34 cellular contexts compared by ENCODE assay signal in the genomic region with DNA sequence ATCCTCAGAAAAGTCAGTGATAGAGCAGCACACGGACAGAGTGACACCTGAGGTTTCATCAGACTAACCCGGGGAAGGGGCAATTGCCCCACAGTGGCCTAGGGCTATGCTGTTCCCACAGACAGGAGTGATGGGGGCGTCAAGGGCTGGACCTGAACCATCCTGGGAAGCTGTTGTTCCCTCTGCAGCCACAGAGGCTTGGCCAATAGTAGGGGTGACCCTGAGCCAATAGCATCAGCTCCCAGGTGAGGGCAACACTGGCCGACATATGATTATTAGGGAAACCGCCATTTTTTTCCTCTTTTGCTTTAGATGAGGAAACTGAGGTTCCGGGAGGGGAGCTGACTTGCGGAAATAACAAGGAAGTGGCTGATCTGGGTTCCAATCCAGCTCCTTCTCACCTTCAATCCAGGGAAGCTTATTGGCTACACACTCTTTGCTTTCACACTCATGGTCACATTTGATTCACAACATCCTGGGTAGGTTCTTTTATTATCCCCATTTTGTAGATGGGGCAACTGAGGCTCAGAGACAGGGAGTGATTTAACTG.
"Had no signal": no experiment of that assay in that cellular context is flagged by ENCODE, and none has a peak within 500 bp of the region (broad histone marks: within the 10 kb centered on the region; RNA-seq: fewer than 3 reads in every experiment).

No MANE protein-coding gene starts in this region.

- H3K36me3 ChIP-seq: adrenal gland, esophagus muscularis mucosa, gastrocnemius medialis, heart left ventricle had no signal

- H3K36me3 Mint-ChIP-seq: activated CD4-positive, alpha-beta memory T cell treated with anti-CD3 and anti-CD28 coated beads for 36 hours; activated CD8-positive, alpha-beta memory T cell treated with anti-CD3 and anti-CD28 coated beads, Interleukin-2, amount 10 ng/mL, durations not matched to agents 7 days and 5 days; activated naive CD4-positive, alpha-beta T cell treated with anti-CD3 and anti-CD28 coated beads, Interleukin-2, amount 50 U/mL, for 24 hours; activated naive CD8-positive, alpha-beta T cell treated with anti-CD3 and anti-CD28 coated beads for 36 hours had no signal

- H3K27me3 ChIP-seq: body of pancreas, gastrocnemius medialis, heart left ventricle had no signal

- H3K4me1 ChIP-seq: adrenal gland, body of pancreas, esophagus muscularis mucosa, foreskin keratinocyte, gastrocnemius medialis, heart left ventricle had no signal

- ATAC-seq: activated CD4-positive, alpha-beta T cell treated with anti-CD3 and anti-CD28 coated beads for 36 hours; activated CD8-positive, alpha-beta memory T cell treated with anti-CD3 and anti-CD28 coated beads, Interleukin-2, amount 10 ng/mL, durations not matched to agents 7 days and 5 days; activated CD8-positive, alpha-beta T cell treated with anti-CD3 and anti-CD28 coated beads, Interleukin-2, amount 10 ng/mL, durations not matched to agents 7 days and 5 days; activated naive CD8-positive, alpha-beta T cell treated with anti-CD3 and anti-CD28 coated beads, Interleukin-2, amount 50 U/mL, for 24 hours; body of pancreas; effector memory CD8-positive, alpha-beta T cell; foreskin keratinocyte; gastrocnemius medialis; heart left ventricle had no signal

- H3K27ac Mint-ChIP-seq: activated CD4-positive, alpha-beta memory T cell treated with anti-CD3 and anti-CD28 coated beads for 36 hours; activated CD4-positive, alpha-beta T cell treated with anti-CD3 and anti-CD28 coated beads for 36 hours; activated CD4-positive, alpha-beta T cell treated with anti-CD3 and anti-CD28 coated beads, Interleukin-2, amount 10 ng/mL, durations not matched to agents 24 days and 14 days; activated CD8-positive, alpha-beta memory T cell treated with anti-CD3 and anti-CD28 coated beads, Interleukin-2, amount 10 ng/mL, durations not matched to agents 7 days and 5 days; activated CD8-positive, alpha-beta T cell treated with anti-CD3 and anti-CD28 coated beads, Interleukin-2, amount 10 ng/mL, durations not matched to agents 7 days and 5 days; activated naive CD4-positive, alpha-beta T cell treated with anti-CD3 and anti-CD28 coated beads for 36 hours; activated naive CD4-positive, alpha-beta T cell treated with anti-CD3 and anti-CD28 coated beads, Interleukin-2, amount 50 U/mL, for 24 hours; activated naive CD8-positive, alpha-beta T cell treated with anti-CD3 and anti-CD28 coated beads for 36 hours; activated naive CD8-positive, alpha-beta T cell treated with anti-CD3 and anti-CD28 coated beads, Interleukin-2, amount 50 U/mL, for 24 hours; activated T-helper 1 cell treated with anti-CD3 and anti-CD28 coated beads, Interleukin-12 subunit alpha, Interleukin-12 subunit beta, Interleukin-2, Interleukin-4 antibody, amounts not matched to agents 30 ng/mL and 10 ng/mL and 1 ng/mL, durations not matched to agents 14 hours and 24 hours and 36 hours; activated T-helper 2 cell treated with anti-CD3 and anti-CD28 coated beads, Interferon-gamma antibody, Interleukin-2, Interleukin-4, amounts not matched to agents 10 μg/mL and 5 μg/mL and 100 μg/mL, durations not matched to agents 14 hours and 24 hours and 36 hours; effector memory CD8-positive, alpha-beta T cell; T-helper 1 cell treated with Interleukin-12 subunit alpha and Interleukin-12 subunit beta and Interleukin-4 antibody, amounts not matched to agents 30 μg/mL and 1 μg/mL, for 36 hours; T-helper 2 cell treated with Interferon-gamma antibody and Interleukin-4, amounts not matched to agents 5 μg/mL and 100 μg/mL, for 36 hours had no signal

- H3K9me3 ChIP-seq: adrenal gland, body of pancreas, esophagus muscularis mucosa, gastrocnemius medialis, heart left ventricle had no signal

- H3K4me3 Mint-ChIP-seq: activated CD4-positive, alpha-beta memory T cell treated with anti-CD3 and anti-CD28 coated beads for 36 hours; activated CD4-positive, alpha-beta T cell treated with anti-CD3 and anti-CD28 coated beads for 36 hours; activated CD4-positive, alpha-beta T cell treated with anti-CD3 and anti-CD28 coated beads, Interleukin-2, amount 10 ng/mL, durations not matched to agents 24 days and 14 days; activated CD8-positive, alpha-beta memory T cell treated with anti-CD3 and anti-CD28 coated beads, Interleukin-2, amount 10 ng/mL, durations not matched to agents 7 days and 5 days; activated CD8-positive, alpha-beta T cell treated with anti-CD3 and anti-CD28 coated beads, Interleukin-2, amount 10 ng/mL, durations not matched to agents 7 days and 5 days; activated naive CD4-positive, alpha-beta T cell treated with anti-CD3 and anti-CD28 coated beads for 36 hours; activated naive CD4-positive, alpha-beta T cell treated with anti-CD3 and anti-CD28 coated beads, Interleukin-2, amount 50 U/mL, for 24 hours; activated naive CD8-positive, alpha-beta T cell treated with anti-CD3 and anti-CD28 coated beads for 36 hours; activated naive CD8-positive, alpha-beta T cell treated with anti-CD3 and anti-CD28 coated beads, Interleukin-2, amount 50 U/mL, for 24 hours; activated T-helper 1 cell treated with anti-CD3 and anti-CD28 coated beads, Interleukin-12 subunit alpha, Interleukin-12 subunit beta, Interleukin-2, Interleukin-4 antibody, amounts not matched to agents 30 ng/mL and 10 ng/mL and 1 ng/mL, durations not matched to agents 14 hours and 24 hours and 36 hours; effector memory CD8-positive, alpha-beta T cell; T-helper 1 cell treated with Interleukin-12 subunit alpha and Interleukin-12 subunit beta and Interleukin-4 antibody, amounts not matched to agents 30 μg/mL and 1 μg/mL, for 36 hours; T-helper 2 cell treated with Interferon-gamma antibody and Interleukin-4, amounts not matched to agents 5 μg/mL and 100 μg/mL, for 36 hours had no signal

- H3K4me1 Mint-ChIP-seq: activated CD4-positive, alpha-beta T cell treated with anti-CD3 and anti-CD28 coated beads for 36 hours; activated CD4-positive, alpha-beta T cell treated with anti-CD3 and anti-CD28 coated beads, Interleukin-2, amount 10 ng/mL, durations not matched to agents 24 days and 14 days; activated CD8-positive, alpha-beta memory T cell treated with anti-CD3 and anti-CD28 coated beads, Interleukin-2, amount 10 ng/mL, durations not matched to agents 7 days and 5 days; activated naive CD4-positive, alpha-beta T cell treated with anti-CD3 and anti-CD28 coated beads, Interleukin-2, amount 50 U/mL, for 24 hours; activated naive CD8-positive, alpha-beta T cell treated with anti-CD3 and anti-CD28 coated beads for 36 hours; activated naive CD8-positive, alpha-beta T cell treated with anti-CD3 and anti-CD28 coated beads, Interleukin-2, amount 50 U/mL, for 24 hours had no signal

- FAIRE-seq: colon had no signal

- DNase-seq: activated CD4-positive, alpha-beta memory T cell treated with anti-CD3 and anti-CD28 coated beads for 36 hours; activated CD4-positive, alpha-beta T cell treated with anti-CD3 and anti-CD28 coated beads for 36 hours; activated CD4-positive, alpha-beta T cell treated with anti-CD3 and anti-CD28 coated beads, Interleukin-2, amount 10 ng/mL, durations not matched to agents 24 days and 14 days; activated CD4-positive, CD25-positive, alpha-beta regulatory T cell; activated CD4-positive, CD25-positive, alpha-beta regulatory T cell treated with anti-CD3 and anti-CD28 coated beads, Interleukin-2, amount 50 U/mL, for 72 hours; activated CD8-positive, alpha-beta memory T cell treated with anti-CD3 and anti-CD28 coated beads, Interleukin-2, amount 10 ng/mL, durations not matched to agents 7 days and 5 days; activated CD8-positive, alpha-beta memory T cell treated with anti-CD3 and anti-CD28 coated beads, Interleukin-2, amount 50 U/mL, for 4 hours; activated CD8-positive, alpha-beta T cell treated with anti-CD3 and anti-CD28 coated beads, Interleukin-2, amount 10 ng/mL, durations not matched to agents 7 days and 5 days; activated effector memory CD4-positive, alpha-beta T cell treated with anti-CD3 and anti-CD28 coated beads, Interleukin-2, amount 50 U/mL, for 16 hours; activated naive CD4-positive, alpha-beta T cell treated with anti-CD3 and anti-CD28 coated beads for 36 hours; activated naive CD8-positive, alpha-beta T cell treated with anti-CD3 and anti-CD28 coated beads for 36 hours; activated naive CD8-positive, alpha-beta T cell treated with anti-CD3 and anti-CD28 coated beads, Interleukin-2, amount 50 U/mL, for 24 hours; activated T-cell treated with anti-CD3 and anti-CD28 coated beads, Interleukin-2, amount 50 U/mL, for 1 hour; activated T-cell treated with anti-CD3 and anti-CD28 coated beads, Interleukin-2, amount 50 U/mL, for 48 hours; adrenal gland; amygdala; body of pancreas; caudate nucleus; cortex of kidney; dermis blood vessel endothelial cell; effector CD4-positive, alpha-beta T cell; effector memory CD8-positive, alpha-beta T cell; erythroblast; foreskin keratinocyte; gastrocnemius medialis; glutamatergic neuron; heart left ventricle had no signal

- H3K4me3 ChIP-seq: adrenal gland, body of pancreas, esophagus muscularis mucosa, gastrocnemius medialis, heart left ventricle had no signal

- H3K27me3 Mint-ChIP-seq: activated CD4-positive, alpha-beta T cell treated with anti-CD3 and anti-CD28 coated beads, Interleukin-2, amount 10 ng/mL, durations not matched to agents 24 days and 14 days had no signal

- H3K27ac ChIP-seq: adrenal gland, body of pancreas, esophagus muscularis mucosa, foreskin keratinocyte, gastrocnemius medialis, heart left ventricle had no signal

- H3K9me3 Mint-ChIP-seq: activated CD4-positive, alpha-beta memory T cell treated with anti-CD3 and anti-CD28 coated beads for 36 hours; activated CD4-positive, alpha-beta T cell treated with anti-CD3 and anti-CD28 coated beads, Interleukin-2, amount 10 ng/mL, durations not matched to agents 24 days and 14 days; activated naive CD4-positive, alpha-beta T cell treated with anti-CD3 and anti-CD28 coated beads for 36 hours; activated naive CD4-positive, alpha-beta T cell treated with anti-CD3 and anti-CD28 coated beads, Interleukin-2, amount 50 U/mL, for 24 hours; activated naive CD8-positive, alpha-beta T cell treated with anti-CD3 and anti-CD28 coated beads for 36 hours; activated naive CD8-positive, alpha-beta T cell treated with anti-CD3 and anti-CD28 coated beads, Interleukin-2, amount 50 U/mL, for 24 hours; activated T-helper 1 cell treated with anti-CD3 and anti-CD28 coated beads, Interleukin-12 subunit alpha, Interleukin-12 subunit beta, Interleukin-2, Interleukin-4 antibody, amounts not matched to agents 30 ng/mL and 10 ng/mL and 1 ng/mL, durations not matched to agents 14 hours and 24 hours and 36 hours; activated T-helper 2 cell treated with anti-CD3 and anti-CD28 coated beads, Interferon-gamma antibody, Interleukin-2, Interleukin-4, amounts not matched to agents 10 μg/mL and 5 μg/mL and 100 μg/mL, durations not matched to agents 14 hours and 24 hours and 36 hours; T-helper 1 cell treated with Interleukin-12 subunit alpha and Interleukin-12 subunit beta and Interleukin-4 antibody, amounts not matched to agents 30 μg/mL and 1 μg/mL, for 36 hours; T-helper 2 cell treated with Interferon-gamma antibody and Interleukin-4, amounts not matched to agents 5 μg/mL and 100 μg/mL, for 36 hours had no signal
